14 cellular contexts compared by ENCODE assay signal in the genomic region with DNA sequence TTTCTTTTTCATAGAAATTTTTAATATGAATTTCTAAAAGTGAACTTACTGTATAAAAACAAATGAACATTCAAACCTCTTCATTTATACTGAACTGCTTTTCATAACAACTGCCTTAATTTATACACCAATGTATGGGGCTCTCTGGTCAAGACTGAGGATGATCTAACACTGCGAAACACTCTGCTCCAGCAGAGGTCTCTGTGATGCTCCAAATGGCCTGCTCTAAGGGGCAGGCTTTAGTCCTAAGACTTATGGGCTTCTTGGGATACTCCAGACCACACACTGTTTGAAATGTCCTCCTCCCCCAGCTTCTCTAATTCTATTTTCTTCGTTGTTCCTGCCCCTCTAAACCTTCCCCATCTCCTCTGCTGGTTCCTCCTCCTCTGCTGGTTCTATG. TPM values are rescaled to one million over a fixed set of nuclear protein-coding genes. Genes with fewer than 3 reads are reported as not detected.
DNase-seq lines count a peak whose midpoint lies in the region; ATAC-seq and TF ChIP-seq lines count a peak whose summit lies in the region.
"Had no signal": no experiment of that assay in that cellular context is flagged by ENCODE, and none has a peak within 500 bp of the region (broad histone marks: within the 10 kb centered on the region; RNA-seq: fewer than 3 reads in every experiment).

No MANE protein-coding gene starts in this region.

- ATAC-seq in HG02852 (IDR thresholded peaks at IDR 0.05; ENCODE audit: unreplicated experiment), result no peak
- ATAC-seq: gastroesophageal sphincter; naive thymus-derived CD4-positive, alpha-beta T cell had no signal

- TF ChIP-seq CTCF in astrocyte of the cerebellum (IDR thresholded peaks at IDR 0.05; ENCODE audit: low read depth, low read length, missing control alignments), result peak; percentile 46

- no peak overlapping the region for H3K4me3 ChIP-seq in astrocyte of the cerebellum (ENCODE audit: low read depth, low read length)
- H3K4me3 ChIP-seq: gastroesophageal sphincter, transverse colon had no signal

- in situ Hi-C loops in astrocyte of the cerebellum (cut with HindIII; ENCODE audit: low sequenced_read_pairs), result no loop called here

- DNase-seq in AG08395 (ENCODE audit: low spot score), result peak; percentile 4
- peak; percentile 25 for DNase-seq in HCEC 1CT
- DNase-seq in astrocyte of the cerebellum (ENCODE audit: low read depth), result peak; percentile 13
- peak; percentile 35 for DNase-seq in iris pigment epithelial cell (ENCODE audit: low read depth)
- no peak for DNase-seq in cerebellum (ENCODE audit: low spot score)
- no peak for DNase-seq in mucosa of gallbladder (ENCODE audit: low spot score)
- DNase-seq in cortex of kidney (lab: John Stamatoyannopoulos, UW), result no peak
- DNase-seq: activated CD4-positive, CD25-positive, alpha-beta regulatory T cell treated with anti-CD3 and anti-CD28 coated beads, Interleukin-2, amount 50 U/mL, for 72 hours; activated naive CD4-positive, alpha-beta T cell treated with anti-CD3 and anti-CD28 coated beads for 36 hours; naive thymus-derived CD4-positive, alpha-beta T cell; stimulated activated CD4-positive, alpha-beta T cell treated with anti-CD3 and anti-CD28 coated beads, Interleukin-4, amount 100 ng/mL, for 24 hours; transverse colon had no signal

RNA-seq across cellular contexts. Expression of gene LIFR, which starts 58.5 kb away (rescaled TPM):
- total RNA-seq in cerebellum (119 TPM), mucosa of gallbladder (58.0 TPM)

Comparison
In these comparisons a context has a peak if more than half of its experiments do, and no peak if none do; other contexts are left out.
1. DNase-seq: peak in AG08395 (single experiment), HCEC 1CT (single experiment), astrocyte of the cerebellum (single experiment) and iris pigment epithelial cell (single experiment); none in cerebellum (single experiment), mucosa of gallbladder (single experiment) and cortex of kidney (single experiment).